Comparison of ENCODE assay signal across 19 cellular contexts in genomic region chr10:110340821-110341220, GRCh38. TPM values are rescaled to one million over a fixed set of nuclear protein-coding genes. Genes with fewer than 3 reads are reported as not detected.
A peak's percentile ranks its signal among the peaks of the same experiment; 100 is the strongest.
DNase-seq lines count a peak whose midpoint lies in the region; ATAC-seq and TF ChIP-seq lines count a peak whose summit lies in the region.
"Had no signal": no experiment of that assay in that cellular context is flagged by ENCODE, and none has a peak within 500 bp of the region (broad histone marks: within the 10 kb centered on the region; RNA-seq: fewer than 3 reads in every experiment).

No MANE protein-coding gene starts in this region.

- H3K4me1 Mint-ChIP-seq in memory B cell: peaks cover 7% of the 10 kb centered on the region

- in situ Hi-C loops in GM23248 (cut with MboI): no loop called here

- H3K9me2 ChIP-seq in GM23248 (ENCODE audit: insufficient read depth): no peaks in the 10 kb centered on the region
- no peaks in the 10 kb centered on the region for H3K9me2 ChIP-seq in PC-3 (replicated peaks; ENCODE audit: low read length)

- H3K27me3 ChIP-seq in GM23248 (replicated peaks; ENCODE audit: insufficient read depth): no peaks in the 10 kb centered on the region
- H3K27me3 ChIP-seq in adipocyte (replicated peaks; ENCODE audit: control insufficient read depth, insufficient read depth, low read length): no peaks in the 10 kb centered on the region
- no peaks in the 10 kb centered on the region for H3K27me3 ChIP-seq in PC-3 (ENCODE audit: low read length)
- H3K27me3 ChIP-seq: BLaER1, MG63 had no signal

- H3K4me3 ChIP-seq in GM23248 (no peak overlapping the region), adipocyte (ENCODE audit: low read length) (no peak overlapping the region), PC-3 (ENCODE audit: low read length) (no peak overlapping the region)
- H3K4me3 ChIP-seq: A549, BLaER1, MG63 had no signal

- no peak overlapping the region for H3K9ac ChIP-seq in GM23248
- no peak overlapping the region for H3K9ac ChIP-seq in adipocyte (ENCODE audit: low read length)
- no peak overlapping the region for H3K9ac ChIP-seq in PC-3 (ENCODE audit: low read length)
- H3K9ac ChIP-seq: BLaER1 had no signal

- peaks cover 22% of the 10 kb centered on the region for H3F3A ChIP-seq in GM23248 (ENCODE audit: insufficient read depth)
- H3F3A ChIP-seq in PC-3 (ENCODE audit: low read length, unreplicated experiment): no peaks in the 10 kb centered on the region

- intact Hi-C loops in PC-3 (cut with micrococcal nuclease): no loop called here
- intact Hi-C loops in left colon (cut with DNase I, micrococcal nuclease): no loop called here

- peak overlapping the region; percentile 0 for H3K27ac Mint-ChIP-seq in memory B cell
- H3K27ac Mint-ChIP-seq: CD8-positive, alpha-beta T cell; IgD-negative memory B cell had no signal

- H2AFZ ChIP-seq in GM23248: no peak overlapping the region
- H2AFZ ChIP-seq in PC-3 (ENCODE audit: low read length): no peak overlapping the region

- ATAC-seq in memory B cell (ENCODE audit: low read depth) (peak; percentile 81), PC-3 (no peak), left colon (no peak)
- ATAC-seq: A549; CD8-positive, alpha-beta T cell had no signal

- H3K36me3 ChIP-seq in GM23248 (ENCODE audit: low read depth): no peaks in the 10 kb centered on the region
- no peaks in the 10 kb centered on the region for H3K36me3 ChIP-seq in adipocyte (ENCODE audit: control insufficient read depth, insufficient read depth, low read length, severe bottlenecking)
- H3K36me3 ChIP-seq in PC-3 (ENCODE audit: low read depth, low read length): no peaks in the 10 kb centered on the region
- H3K36me3 ChIP-seq: BLaER1, MG63 had no signal

- CTCF ChIA-PET in PC-3 (lab: Charles Lee): no interaction called here

- H3K79me2 ChIP-seq in GM23248 (ENCODE audit: insufficient read depth) (no peaks in the 10 kb centered on the region), PC-3 (ENCODE audit: low read length) (no peaks in the 10 kb centered on the region)

- peaks cover 3% of the 10 kb centered on the region for H3K36me3 Mint-ChIP-seq in memory B cell
- H3K36me3 Mint-ChIP-seq: CD8-positive, alpha-beta T cell; IgD-negative memory B cell had no signal

- H3K27ac ChIP-seq in GM23248: peak overlapping the region; percentile 19; the same call in 1 of the 2 replicates
- no peak overlapping the region for H3K27ac ChIP-seq in PC-3 (ENCODE audit: low read length)
- H3K27ac ChIP-seq: BLaER1 had no signal

- POLR2A ChIA-PET in PC-3 (lab: Charles Lee; ENCODE audit: unreplicated experiment): no interaction called here

- BruUV-seq in PC-3 (replicated peaks; lab: Mats Ljungman, UMichigan): no TSS peak

- WGBS in GM23248 (ENCODE audit: low coverage in 1 of 2, low lambda C conversion rate in 2 of 2, missing lambda C conversion rate in 2 of 2), 2 experiments: 66 to 72% methylated on average over 6 of the region's 6 CpGs

- H3K9me3 ChIP-seq in GM23248 (ENCODE audit: low read depth): no peaks in the 10 kb centered on the region
- H3K9me3 ChIP-seq in adipocyte (ENCODE audit: control insufficient read depth, low read length): no peaks in the 10 kb centered on the region
- H3K9me3 ChIP-seq in PC-3 (ENCODE audit: low read length): no peaks in the 10 kb centered on the region
- H3K9me3 ChIP-seq: A549, BLaER1, MG63 had no signal

- H3K9me3 Mint-ChIP-seq in memory B cell: no peaks in the 10 kb centered on the region
- H3K9me3 Mint-ChIP-seq: CD8-positive, alpha-beta T cell; IgD-negative memory B cell had no signal

- H4K20me1 ChIP-seq in GM23248 (ENCODE audit: insufficient read depth) (no peaks in the 10 kb centered on the region), PC-3 (ENCODE audit: low read length) (no peaks in the 10 kb centered on the region)
- H4K20me1 ChIP-seq: BLaER1 had no signal

- H3K4me1 ChIP-seq in GM23248 (ENCODE audit: insufficient read depth): peaks cover 22% of the 10 kb centered on the region
- H3K4me1 ChIP-seq in adipocyte (ENCODE audit: control insufficient read depth, insufficient read depth, low read length): peaks cover 37% of the 10 kb centered on the region
- peaks cover 23% of the 10 kb centered on the region for H3K4me1 ChIP-seq in PC-3 (ENCODE audit: insufficient read depth, low read length)

- TF ChIP-seq CTCF in PC-3 (conservative IDR thresholded peaks at IDR 0.05; ENCODE audit: low read depth, low read length): no peak

- peak; percentile 70 for DNase-seq in GM23248
- peak; percentile 5 for DNase-seq in MV-4-11 (lab: John Stamatoyannopoulos, UW)
- peak; percentile 31 for DNase-seq in adipocyte (ENCODE audit: low read depth)
- no peak for DNase-seq in memory B cell (ENCODE audit: low spot score in 2 of 2)
- no peak for DNase-seq in PC-3
- no peak for DNase-seq in activated naive CD4-positive, alpha-beta T cell treated with Interleukin-2 at 50 U/mL for 16 hours
- no peak for DNase-seq in left colon
- DNase-seq: Calu3; CD8-positive, alpha-beta T cell; Kasumi-1; MG63; NCI-H1105 treated with DMSO at 0.1 percent for 48 hours; NCI-H1694; NCI-H510A; NCI-H774; Right ventricle myocardium superior had no signal

- peak overlapping the region; percentile 25 for H3K4me3 Mint-ChIP-seq in memory B cell
- H3K4me3 Mint-ChIP-seq: CD8-positive, alpha-beta T cell had no signal

- H3K27me3 Mint-ChIP-seq in memory B cell: peaks cover 6% of the 10 kb centered on the region

- H3K4me2 ChIP-seq in GM23248 (ENCODE audit: unreplicated experiment) (peak overlapping the region; percentile 11), PC-3 (ENCODE audit: low read length) (no peak overlapping the region)
- H3K4me2 ChIP-seq: A549, BLaER1 had no signal

RNA-seq across cellular contexts. Expression of gene SMNDC1, which starts 36.1 kb away (rescaled TPM):
- 5.1 and 5.3 TPM in 2 replicates for total RNA-seq in GM23248 (2014; rRNA removed; shearing (Covaris generic))
- 21.6 and 24.2 TPM in 2 replicates for polyA plus RNA-seq in GM23248 (2016; fragmentation: Nextera tagmentation; extraction: Ambion mirVana)
- total RNA-seq in PC-3 (2014; rRNA removed) (16.3 and 18.4 TPM in 2 replicates), left colon (10 to 100 TPM; 24.3 to 24.7 TPM)

Comparison
In these comparisons a context has a peak if more than half of its experiments do, and no peak if none do; other contexts are left out.
1. DNase-seq: peak in GM23248 (single experiment), MV-4-11 (single experiment) and adipocyte (single experiment); none in memory B cell (0 of 2), PC-3 (single experiment), activated naive CD4-positive, alpha-beta T cell treated with Interleukin-2 at 50 U/mL for 16 hours (single experiment) and left colon (0 of 2).